In the genomic region with DNA sequence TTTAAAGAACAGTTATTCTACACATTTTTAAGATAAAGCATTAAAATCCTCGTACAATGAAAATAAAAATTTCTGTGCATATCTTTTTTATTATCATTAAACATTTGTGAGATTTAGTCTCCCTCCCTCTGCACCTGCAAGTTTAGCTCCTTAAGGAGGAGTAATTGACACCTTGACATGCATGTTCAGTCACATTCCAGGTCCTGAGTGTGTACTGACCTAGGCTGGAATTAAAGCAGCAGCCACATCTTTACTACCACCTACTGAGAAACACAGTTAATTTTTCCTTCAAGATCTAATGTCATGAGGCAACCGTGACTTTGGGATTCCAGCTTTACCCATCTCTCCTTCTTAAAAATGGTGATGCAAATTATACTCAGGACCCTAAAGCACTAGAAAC, we compare ENCODE assay signal across 24 cellular contexts.
"Had no signal": no experiment of that assay in that cellular context is flagged by ENCODE, and none has a peak within 500 bp of the region (broad histone marks: within the 10 kb centered on the region; RNA-seq: fewer than 3 reads in every experiment).

No MANE protein-coding gene starts in this region.

- H3K9me3 Mint-ChIP-seq: activated naive CD8-positive, alpha-beta T cell treated with anti-CD3 and anti-CD28 coated beads, Interleukin-2, amount 50 U/mL, for 24 hours; activated T-cell treated with anti-CD3 and anti-CD28 coated beads, Interleukin-2, amount 50 U/mL, for 4 hours; T-helper 1 cell treated with Interleukin-12 subunit alpha and Interleukin-12 subunit beta and Interleukin-4 antibody, amounts not matched to agents 30 μg/mL and 1 μg/mL, for 36 hours; WTC11 had no signal

- H3K27ac ChIP-seq: ascending aorta, body of pancreas had no signal

- H3K4me1 Mint-ChIP-seq: activated CD8-positive, alpha-beta memory T cell treated with anti-CD3 and anti-CD28 coated beads, Interleukin-2, amount 10 ng/mL, durations not matched to agents 7 days and 5 days; activated naive CD8-positive, alpha-beta T cell treated with anti-CD3 and anti-CD28 coated beads, Interleukin-2, amount 50 U/mL, for 24 hours had no signal

- H3K36me3 ChIP-seq: ascending aorta had no signal

- H3K9me3 ChIP-seq: ascending aorta, body of pancreas had no signal

- DNase-seq: activated CD4-positive, alpha-beta T cell treated with anti-CD3 and anti-CD28 coated beads for 48 hours; activated CD4-positive, alpha-beta T cell treated with anti-CD3 and anti-CD28 coated beads, Interleukin-2, amount 50 U/mL, for 48 hours; activated CD4-positive, CD25-positive, alpha-beta regulatory T cell treated with anti-CD3 and anti-CD28 coated beads, Interleukin-2, amount 50 U/mL, for 72 hours; activated CD8-positive, alpha-beta memory T cell treated with anti-CD3 and anti-CD28 coated beads, Interleukin-2, amount 10 ng/mL, durations not matched to agents 7 days and 5 days; activated effector memory CD4-positive, alpha-beta T cell treated with anti-CD3 and anti-CD28 coated beads, Interleukin-2, amount 50 U/mL, for 16 hours; activated naive CD4-positive, alpha-beta T cell treated with Interleukin-2 at 50 U/mL for 16 hours; activated naive CD8-positive, alpha-beta T cell treated with anti-CD3 and anti-CD28 coated beads, Interleukin-2, amount 50 U/mL, for 24 hours; activated T-cell treated with anti-CD3 and anti-CD28 coated beads, Interleukin-2, amount 50 U/mL, for 4 hours; amniotic stem cell; body of pancreas; Karpas-422; NCI-H1105 treated with DMSO at 0.1 percent for 48 hours; NCI-H1436 treated with DMSO at 0.1 percent for 48 hours; NCI-H187; NCI-H2081 treated with DMSO at 0.1 percent for 48 hours; NCI-H2171 treated with DMSO at 0.1 percent for 48 hours; NCI-H226; NCI-H526; SHP77 had no signal

- H3K4me1 ChIP-seq: ascending aorta, body of pancreas had no signal

- H3K27me3 Mint-ChIP-seq: activated CD8-positive, alpha-beta memory T cell treated with anti-CD3 and anti-CD28 coated beads, Interleukin-2, amount 10 ng/mL, durations not matched to agents 7 days and 5 days; activated naive CD8-positive, alpha-beta T cell treated with anti-CD3 and anti-CD28 coated beads, Interleukin-2, amount 50 U/mL, for 24 hours had no signal

- H3K27ac Mint-ChIP-seq: activated CD8-positive, alpha-beta memory T cell treated with anti-CD3 and anti-CD28 coated beads, Interleukin-2, amount 10 ng/mL, durations not matched to agents 7 days and 5 days; activated naive CD8-positive, alpha-beta T cell treated with anti-CD3 and anti-CD28 coated beads, Interleukin-2, amount 50 U/mL, for 24 hours; T-helper 1 cell treated with Interleukin-12 subunit alpha and Interleukin-12 subunit beta and Interleukin-4 antibody, amounts not matched to agents 30 μg/mL and 1 μg/mL, for 36 hours; WTC11 had no signal

- H3K36me3 Mint-ChIP-seq: activated CD8-positive, alpha-beta memory T cell treated with anti-CD3 and anti-CD28 coated beads, Interleukin-2, amount 10 ng/mL, durations not matched to agents 7 days and 5 days; activated naive CD4-positive, alpha-beta T cell treated with anti-CD3 and anti-CD28 coated beads, Interleukin-2, amount 50 U/mL, for 72 hours; WTC11 had no signal

- ATAC-seq: activated CD8-positive, alpha-beta memory T cell treated with anti-CD3 and anti-CD28 coated beads, Interleukin-2, amount 10 ng/mL, durations not matched to agents 7 days and 5 days; activated naive CD4-positive, alpha-beta T cell treated with anti-CD3 and anti-CD28 coated beads, Interleukin-2, amount 50 U/mL, for 72 hours; activated naive CD8-positive, alpha-beta T cell treated with anti-CD3 and anti-CD28 coated beads, Interleukin-2, amount 50 U/mL, for 24 hours; activated T-cell treated with anti-CD3 and anti-CD28 coated beads, Interleukin-2, amount 50 U/mL, for 4 hours; body of pancreas; K562; WTC11 had no signal

- H3K4me3 ChIP-seq: ascending aorta, body of pancreas, K562 had no signal

- H3K27me3 ChIP-seq: ascending aorta, body of pancreas had no signal

- H3K4me3 Mint-ChIP-seq: activated CD8-positive, alpha-beta memory T cell treated with anti-CD3 and anti-CD28 coated beads, Interleukin-2, amount 10 ng/mL, durations not matched to agents 7 days and 5 days; activated naive CD8-positive, alpha-beta T cell treated with anti-CD3 and anti-CD28 coated beads, Interleukin-2, amount 50 U/mL, for 24 hours; activated T-cell treated with anti-CD3 and anti-CD28 coated beads, Interleukin-2, amount 50 U/mL, for 4 hours; T-helper 1 cell treated with Interleukin-12 subunit alpha and Interleukin-12 subunit beta and Interleukin-4 antibody, amounts not matched to agents 30 μg/mL and 1 μg/mL, for 36 hours; WTC11 had no signal
